21 cellular contexts compared by ENCODE assay signal in genomic region chr10:21161647-21162046, GRCh38.
"Had no signal": no experiment of that assay in that cellular context is flagged by ENCODE, and none has a peak within 500 bp of the region (broad histone marks: within the 10 kb centered on the region; RNA-seq: fewer than 3 reads in every experiment).

No MANE protein-coding gene starts in this region.

- H3K4me2 ChIP-seq: smooth muscle cell had no signal

- H3K9me3 ChIP-seq: neutrophil, pancreas, stomach, testis, upper lobe of left lung had no signal

- ATAC-seq: activated T-cell treated with anti-CD3 and anti-CD28 coated beads, Interleukin-2, amount 50 U/mL, for 72 hours; effector memory CD8-positive, alpha-beta T cell; foreskin keratinocyte; naive thymus-derived CD8-positive, alpha-beta T cell; pancreas; sciatic nerve had no signal

- H3K27ac ChIP-seq: epithelial cell of prostate, foreskin keratinocyte, neutrophil, pancreas, stomach, testis, upper lobe of left lung had no signal

- H3K4me3 ChIP-seq: pancreas, smooth muscle cell, stomach, testis, upper lobe of left lung had no signal

- H3K4me1 ChIP-seq: foreskin keratinocyte, testis had no signal

- DNase-seq: activated CD4-positive, CD25-positive, alpha-beta regulatory T cell treated with anti-CD3 and anti-CD28 coated beads, Interleukin-2, amount 50 U/mL, for 72 hours; activated CD8-positive, alpha-beta memory T cell treated with anti-CD3 and anti-CD28 coated beads for 24 hours; activated CD8-positive, alpha-beta memory T cell treated with anti-CD3 and anti-CD28 coated beads, Interleukin-2, amount 50 U/mL, for 48 hours; activated effector memory CD4-positive, alpha-beta T cell treated with anti-CD3 and anti-CD28 coated beads, Interleukin-2, amount 50 U/mL, for 16 hours; activated naive CD4-positive, alpha-beta T cell treated with anti-CD3 and anti-CD28 coated beads, Interleukin-2, amount 50 U/mL, for 16 hours; activated T-cell treated with anti-CD3 and anti-CD28 coated beads, Interleukin-2, amount 50 U/mL, for 72 hours; dermis blood vessel endothelial cell; effector memory CD8-positive, alpha-beta T cell; foreskin keratinocyte; hypothalamus; kidney glomerular epithelial cell; naive thymus-derived CD8-positive, alpha-beta T cell; pancreas; stimulated activated CD4-positive, alpha-beta T cell treated with anti-CD3 and anti-CD28 coated beads, Interleukin-4, amount 100 ng/mL, for 1 hour; stomach; testis; upper lobe of left lung had no signal

- H3K27me3 ChIP-seq: pancreas, stomach, testis, upper lobe of left lung had no signal

- H3K36me3 ChIP-seq: neutrophil, pancreas, stomach, upper lobe of left lung had no signal
